ENCODE assay signal across 30 cellular contexts in genomic region chr5:158609729-158610128, GRCh38.
DNase-seq lines count a peak whose midpoint lies in the region; ATAC-seq and TF ChIP-seq lines count a peak whose summit lies in the region.
"Had no signal": no experiment of that assay in that cellular context is flagged by ENCODE, and none has a peak within 500 bp of the region (broad histone marks: within the 10 kb centered on the region; RNA-seq: fewer than 3 reads in every experiment).

No MANE protein-coding gene starts in this region.

- ATAC-seq in HG02588 (IDR thresholded peaks at IDR 0.05; ENCODE audit: unreplicated experiment) = no peak
- ATAC-seq: activated CD8-positive, alpha-beta T cell treated with anti-CD3 and anti-CD28 coated beads, Interleukin-2, amount 10 ng/mL, durations not matched to agents 7 days and 5 days; activated T-helper 17 cell treated with anti-CD3 and anti-CD28 coated beads, Interleukin-2, amount 50 U/mL, for 72 hours; gastrocnemius medialis; left colon had no signal

- H3K4me3 ChIP-seq in astrocyte of the cerebellum (ENCODE audit: low read depth, low read length) (no peak overlapping the region), fibroblast of mammary gland (ENCODE audit: control insufficient read depth, low read depth, low read length) (no peak overlapping the region)
- H3K4me3 ChIP-seq: cardiac muscle cell, gastrocnemius medialis, upper lobe of left lung had no signal

- in situ Hi-C loops in astrocyte of the cerebellum (cut with HindIII; ENCODE audit: low sequenced_read_pairs) = no loop called here

- TF ChIP-seq CTCF in astrocyte of the cerebellum (IDR thresholded peaks at IDR 0.05; ENCODE audit: low read depth, low read length, missing control alignments) (no peak), fibroblast of mammary gland (conservative IDR thresholded peaks at IDR 0.05; ENCODE audit: control insufficient read depth, insufficient read depth, low read depth, low read length) (no peak)

- peak; percentile 82 for DNase-seq in AG08395 (ENCODE audit: low spot score)
- DNase-seq in GM03348 (ENCODE audit: low spot score) = peak; percentile 73
- peak; percentile 85 for DNase-seq in astrocyte of the cerebellum (ENCODE audit: low read depth)
- peak; percentile 45 for DNase-seq in fibroblast of mammary gland (ENCODE audit: low read depth)
- no peak for DNase-seq in CD1c-positive myeloid dendritic cell (ENCODE audit: extremely low spot score)
- DNase-seq in activated CD4-positive, alpha-beta T cell treated with anti-CD3 and anti-CD28 coated beads, Interleukin-2, amount 50 U/mL, for 1 hour = no peak
- no peak for DNase-seq in activated CD8-positive, alpha-beta memory T cell treated with anti-CD3 and anti-CD28 coated beads, Interleukin-2, amount 50 U/mL, for 48 hours
- DNase-seq: 8988T; activated CD4-positive, CD25-positive, alpha-beta regulatory T cell treated with anti-CD3 and anti-CD28 coated beads, Interleukin-2, amount 50 U/mL, for 72 hours; activated CD8-positive, alpha-beta T cell treated with anti-CD3 and anti-CD28 coated beads, Interleukin-2, amount 10 ng/mL, durations not matched to agents 7 days and 5 days; activated naive CD4-positive, alpha-beta T cell treated with anti-CD3 and anti-CD28 coated beads, Interleukin-2, amount 10 ng/mL, durations not matched to agents 7 days and 5 days; amygdala; CD8-positive, alpha-beta memory T cell; erythroblast; gastrocnemius medialis; hypothalamus; Karpas-422; left colon; mammary epithelial cell; MV-4-11; NCI-H1436; NCI-H2081; NCI-H526 treated with DMSO at 0.1 percent for 48 hours; SHP77 treated with DMSO at 0.1 percent for 48 hours; small intestine; stimulated activated naive CD4-positive, alpha-beta T cell; upper lobe of left lung had no signal

Comparison
In these comparisons a context has a peak if more than half of its experiments do, and no peak if none do; other contexts are left out.
1. DNase-seq: peak in AG08395 (single experiment), GM03348 (single experiment), astrocyte of the cerebellum (single experiment) and fibroblast of mammary gland (single experiment); none in CD1c-positive myeloid dendritic cell (single experiment), activated CD4-positive, alpha-beta T cell treated with anti-CD3 and anti-CD28 coated beads, Interleukin-2, amount 50 U/mL, for 1 hour (single experiment) and activated CD8-positive, alpha-beta memory T cell treated with anti-CD3 and anti-CD28 coated beads, Interleukin-2, amount 50 U/mL, for 48 hours (single experiment).